ENCODE assay signal across 17 cellular contexts in genomic region chr19:16860118-16860517, GRCh38.
"Had no signal": no experiment of that assay in that cellular context is flagged by ENCODE, and none has a peak within 500 bp of the region (broad histone marks: within the 10 kb centered on the region; RNA-seq: fewer than 3 reads in every experiment).

No MANE protein-coding gene starts in this region.

- H3K4me1 Mint-ChIP-seq: nephron; stimulated activated naive CD8-positive, alpha-beta T cell treated with anti-CD3 and anti-CD28 coated beads, Interleukin-15, amount 100 ng/mL, for 72 hours had no signal

- H3K9me3 Mint-ChIP-seq: activated naive CD8-positive, alpha-beta T cell treated with anti-CD3 and anti-CD28 coated beads, Interleukin-2, amount 10 ng/mL, durations not matched to agents 7 days and 5 days; memory B cell; nephron; stimulated activated naive CD8-positive, alpha-beta T cell treated with anti-CD3 and anti-CD28 coated beads, Interleukin-15, amount 100 ng/mL, for 72 hours; T-helper 2 cell treated with Interferon-gamma antibody and Interleukin-4, amounts not matched to agents 5 μg/mL and 100 μg/mL, for 36 hours had no signal

- H3K9me3 ChIP-seq: heart left ventricle, left lung, thoracic aorta had no signal

- H3K4me3 Mint-ChIP-seq: activated CD8-positive, alpha-beta memory T cell treated with anti-CD3 and anti-CD28 coated beads, Interleukin-2, amount 10 ng/mL, durations not matched to agents 7 days and 5 days; activated naive CD8-positive, alpha-beta T cell treated with anti-CD3 and anti-CD28 coated beads, Interleukin-2, amount 10 ng/mL, durations not matched to agents 7 days and 5 days; memory B cell; nephron; stimulated activated naive CD8-positive, alpha-beta T cell treated with anti-CD3 and anti-CD28 coated beads, Interleukin-15, amount 100 ng/mL, for 72 hours; T-helper 2 cell treated with Interferon-gamma antibody and Interleukin-4, amounts not matched to agents 5 μg/mL and 100 μg/mL, for 36 hours had no signal

- H3K27me3 Mint-ChIP-seq: activated CD8-positive, alpha-beta memory T cell treated with anti-CD3 and anti-CD28 coated beads, Interleukin-2, amount 10 ng/mL, durations not matched to agents 7 days and 5 days; activated naive CD8-positive, alpha-beta T cell treated with anti-CD3 and anti-CD28 coated beads, Interleukin-2, amount 10 ng/mL, durations not matched to agents 7 days and 5 days; memory B cell; stimulated activated naive CD8-positive, alpha-beta T cell treated with anti-CD3 and anti-CD28 coated beads, Interleukin-15, amount 100 ng/mL, for 72 hours had no signal

- H3K27ac Mint-ChIP-seq: activated CD8-positive, alpha-beta memory T cell treated with anti-CD3 and anti-CD28 coated beads, Interleukin-2, amount 10 ng/mL, durations not matched to agents 7 days and 5 days; activated naive CD8-positive, alpha-beta T cell treated with anti-CD3 and anti-CD28 coated beads, Interleukin-2, amount 10 ng/mL, durations not matched to agents 7 days and 5 days; memory B cell; nephron; stimulated activated naive CD8-positive, alpha-beta T cell treated with anti-CD3 and anti-CD28 coated beads, Interleukin-15, amount 100 ng/mL, for 72 hours; T-helper 2 cell treated with Interferon-gamma antibody and Interleukin-4, amounts not matched to agents 5 μg/mL and 100 μg/mL, for 36 hours had no signal

- DNase-seq: activated CD4-positive, alpha-beta T cell treated with anti-CD3 and anti-CD28 coated beads, Interleukin-2, amount 50 U/mL, for 4 hours; activated CD4-positive, CD25-positive, alpha-beta regulatory T cell treated with anti-CD3 and anti-CD28 coated beads, Interleukin-2, amount 50 U/mL, for 72 hours; activated CD8-positive, alpha-beta memory T cell treated with anti-CD3 and anti-CD28 coated beads, Interleukin-2, amount 10 ng/mL, durations not matched to agents 7 days and 5 days; activated naive CD8-positive, alpha-beta T cell treated with anti-CD3 and anti-CD28 coated beads, Interleukin-2, amount 10 ng/mL, durations not matched to agents 7 days and 5 days; anterior cingulate cortex; dermis blood vessel endothelial cell; heart left ventricle; islet precursor cell; stimulated activated CD4-positive, alpha-beta T cell treated with anti-CD3 and anti-CD28 coated beads, Interleukin-4, amount 100 ng/mL, for 4 hours; stimulated activated naive CD8-positive, alpha-beta T cell treated with anti-CD3 and anti-CD28 coated beads, Interleukin-15, amount 100 ng/mL, for 72 hours had no signal

- H3K4me3 ChIP-seq: heart left ventricle, left lung, skin epidermis, thoracic aorta had no signal

- H3K27me3 ChIP-seq: heart left ventricle, left lung had no signal

- FAIRE-seq: frontal cortex had no signal

- H3K27ac ChIP-seq: heart left ventricle, left lung, skin epidermis, thoracic aorta had no signal
